In genomic region chr15:74129411-74130088, GRCh38 we compare ENCODE assay signal across 11 cellular contexts. TPM values are rescaled to one million over a fixed set of nuclear protein-coding genes. Genes with fewer than 3 reads are reported as not detected.
DNase-seq lines count a peak whose midpoint lies in the region; ATAC-seq lines count a peak whose summit lies in the region.
"Had no signal": no experiment of that assay in that cellular context is flagged by ENCODE, and none has a peak within 500 bp of the region (broad histone marks: within the 10 kb centered on the region; RNA-seq: fewer than 3 reads in every experiment).

No MANE protein-coding gene starts in this region.

- no peak overlapping the region for H3K14ac ChIP-seq in trophoblast cell (ENCODE audit: low read length)

- no peak overlapping the region for H4K91ac ChIP-seq in trophoblast cell (ENCODE audit: low read depth, low read length)

- WGBS in trophoblast cell (ENCODE audit: extremely low coverage, insufficient coverage, insufficient read length): no CpG with 5 or more reads among the region's 46 CpGs

- no peak overlapping the region for H3K18ac ChIP-seq in trophoblast cell (ENCODE audit: low read length)

- no peak overlapping the region for H3K4ac ChIP-seq in trophoblast cell (ENCODE audit: low read depth, low read length)

- H3K9me3 Mint-ChIP-seq in IgD-negative memory B cell: peaks cover 0 to 8% (median 0%) of the 10 kb centered on the region in 3 donors
- no peaks in the 10 kb centered on the region for H3K9me3 Mint-ChIP-seq in effector memory CD8-positive, alpha-beta T cell

- H3K79me1 ChIP-seq in trophoblast cell (ENCODE audit: low read length): no peaks in the 10 kb centered on the region

- peaks cover 30% of the 10 kb centered on the region for H3K9me3 ChIP-seq in trophoblast cell (ENCODE audit: insufficient read depth, low read depth, low read length)

- no peak for ATAC-seq in effector memory CD8-positive, alpha-beta T cell (replicated peaks)
- ATAC-seq in GM21515 (IDR thresholded peaks at IDR 0.05; ENCODE audit: unreplicated experiment) (no peak), GM19035 (IDR thresholded peaks at IDR 0.05; ENCODE audit: unreplicated experiment) (no peak)
- ATAC-seq: left lobe of liver had no signal

- H2BK12ac ChIP-seq in trophoblast cell (ENCODE audit: low read length): no peak overlapping the region

- H3K23ac ChIP-seq in trophoblast cell (ENCODE audit: low read length): no peak overlapping the region

- H2BK5ac ChIP-seq in trophoblast cell (ENCODE audit: low read depth, low read length, poor library complexity): no peak overlapping the region

- H3K4me1 Mint-ChIP-seq in IgD-negative memory B cell: peaks cover 0 to 17% (median 13%) of the 10 kb centered on the region in 3 donors
- peaks cover 0 to 12% of the 10 kb centered on the region in 2 donors for H3K4me1 Mint-ChIP-seq in effector memory CD8-positive, alpha-beta T cell (ENCODE audit: low read depth in 2 of 2)

- peaks cover 0 to 7% of the 10 kb centered on the region in 2 experiments for H3K4me1 ChIP-seq in trophoblast cell (ENCODE audit: control insufficient read depth in 1 of 2, insufficient read depth in 2 of 2, low read length in 2 of 2)

- H3K36me3 ChIP-seq in trophoblast cell (ENCODE audit: control insufficient read depth in 1 of 2, insufficient read depth in 2 of 2, low read length in 2 of 2): no peaks in the 10 kb centered on the region

- peak; percentile 61 for DNase-seq in NCI-H146 (lab: John Stamatoyannopoulos, UW)
- no peak for DNase-seq in NCI-H146 treated with DMSO at 0.1 percent for 48 hours (lab: John Stamatoyannopoulos, UW; ENCODE audit: unreplicated experiment)
- DNase-seq in effector memory CD8-positive, alpha-beta T cell: no peak
- no peak for DNase-seq in trophoblast cell
- no peak for DNase-seq in activated naive CD4-positive, alpha-beta T cell treated with anti-CD3 and anti-CD28 coated beads, Interleukin-2, amount 50 U/mL, for 16 hours
- DNase-seq: activated CD4-positive, alpha-beta T cell treated with anti-CD3 and anti-CD28 coated beads for 48 hours; cortex of kidney had no signal

- no peak overlapping the region for H4K12ac ChIP-seq in trophoblast cell (ENCODE audit: low read depth, low read length)

- H3K27me3 ChIP-seq in trophoblast cell (ENCODE audit: insufficient read depth, low read length): peaks cover 69% of the 10 kb centered on the region

- H3K27me3 Mint-ChIP-seq in IgD-negative memory B cell: peaks cover 51% of the 10 kb centered on the region
- peaks cover 80 to 94% of the 10 kb centered on the region in 2 donors for H3K27me3 Mint-ChIP-seq in effector memory CD8-positive, alpha-beta T cell

- peak overlapping the region; percentile 73 to 95 (median 83) for H3K27ac Mint-ChIP-seq in IgD-negative memory B cell
- H3K27ac Mint-ChIP-seq in effector memory CD8-positive, alpha-beta T cell: no peak overlapping the region

- H3K4me3 ChIP-seq in trophoblast cell (ENCODE audit: low read depth, low read length): no peak overlapping the region

- H2AK5ac ChIP-seq in trophoblast cell (ENCODE audit: low read length): no peak overlapping the region

- no peak overlapping the region for H3K9ac ChIP-seq in trophoblast cell (ENCODE audit: low read length)

- peaks cover 2% of the 10 kb centered on the region for H3K36me3 Mint-ChIP-seq in IgD-negative memory B cell
- H3K36me3 Mint-ChIP-seq in effector memory CD8-positive, alpha-beta T cell (ENCODE audit: insufficient read depth): peaks cover 8% of the 10 kb centered on the region

- no peak overlapping the region for H4K8ac ChIP-seq in trophoblast cell (ENCODE audit: low read depth, low read length)

- H3K4me3 Mint-ChIP-seq in IgD-negative memory B cell: peak overlapping the region; percentile 46 to 83 (median 68)
- peak overlapping the region; percentile 9 to 36 for H3K4me3 Mint-ChIP-seq in effector memory CD8-positive, alpha-beta T cell

- H3K79me2 ChIP-seq in trophoblast cell (ENCODE audit: control insufficient read depth, insufficient read depth, low read length, poor library complexity): no peaks in the 10 kb centered on the region

- H3K27ac ChIP-seq in trophoblast cell (ENCODE audit: low read depth, low read length): no peak overlapping the region

- H2BK120ac ChIP-seq in trophoblast cell (ENCODE audit: insufficient read depth, low read length, poor library complexity): no peak overlapping the region

- H2AFZ ChIP-seq in trophoblast cell (ENCODE audit: insufficient read depth, low read length, poor library complexity): no peak overlapping the region

- H3K4me2 ChIP-seq in trophoblast cell (ENCODE audit: low read length): peak overlapping the region; percentile 1

RNA-seq across cellular contexts. Expression of gene ISLR2, which starts 0.8 kb away (rescaled TPM):
- not detected for polyA plus RNA-seq in IgD-negative memory B cell
- polyA plus RNA-seq in trophoblast cell (2013): 0.03 TPM in 2 replicates

RNA-seq across cellular contexts. Expression of gene ISLR, which starts 44.0 kb away (rescaled TPM):
- not detected for polyA plus RNA-seq in IgD-negative memory B cell
- 0.27 and 0.36 TPM in 2 replicates for polyA plus RNA-seq in trophoblast cell (2013)

RNA-seq across cellular contexts. Expression of gene GOLGA6A, which starts 47.2 kb away (rescaled TPM):
- not detected for polyA plus RNA-seq in IgD-negative memory B cell
- 0.48 and 0.58 TPM in 2 replicates for polyA plus RNA-seq in trophoblast cell (2013)

Comparison
In these comparisons a context has a peak if more than half of its experiments do, and no peak if none do; other contexts are left out.
1. H3K27ac Mint-ChIP-seq: peak in IgD-negative memory B cell (3 of 3); none in effector memory CD8-positive, alpha-beta T cell (0 of 2).